1 cellular context compared by ENCODE assay signal in the genomic region with DNA sequence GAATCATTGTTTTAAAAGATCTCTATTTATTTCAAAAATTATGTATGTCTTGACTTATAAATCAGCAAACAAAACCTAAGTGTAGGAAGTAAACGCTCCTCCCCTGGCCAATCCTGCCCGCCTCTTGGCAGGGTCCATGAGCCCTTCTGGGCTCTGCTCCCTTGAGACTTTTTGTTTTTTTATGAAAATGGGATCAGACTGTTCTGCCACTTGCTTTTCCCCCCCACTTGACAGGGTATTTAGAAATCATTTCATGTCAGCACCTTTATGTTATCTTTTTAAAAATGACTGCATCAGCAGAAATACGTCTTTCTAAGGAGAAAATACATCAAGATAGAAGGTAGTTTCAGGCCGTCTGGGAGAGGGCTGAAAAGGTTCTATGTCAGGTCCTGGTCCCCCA.
TF ChIP-seq lines count a peak whose summit lies in the region.

No MANE protein-coding gene starts in this region.

TF ChIP-seq in SK-N-SH treated with all-trans-retinoic acid at 6 μM for 48 hours, 23 proteins besides CTCF, POLR2A, EP300 and RAD21 (continued from another document):
- TF ChIP-seq SNAI2 (CRISPR knock-in tag; IDR thresholded peaks at IDR 0.05): no peak
- no peak for TF ChIP-seq ZC3H10 (CRISPR knock-in tag; IDR thresholded peaks at IDR 0.05)
- TF ChIP-seq, protein P1, sequence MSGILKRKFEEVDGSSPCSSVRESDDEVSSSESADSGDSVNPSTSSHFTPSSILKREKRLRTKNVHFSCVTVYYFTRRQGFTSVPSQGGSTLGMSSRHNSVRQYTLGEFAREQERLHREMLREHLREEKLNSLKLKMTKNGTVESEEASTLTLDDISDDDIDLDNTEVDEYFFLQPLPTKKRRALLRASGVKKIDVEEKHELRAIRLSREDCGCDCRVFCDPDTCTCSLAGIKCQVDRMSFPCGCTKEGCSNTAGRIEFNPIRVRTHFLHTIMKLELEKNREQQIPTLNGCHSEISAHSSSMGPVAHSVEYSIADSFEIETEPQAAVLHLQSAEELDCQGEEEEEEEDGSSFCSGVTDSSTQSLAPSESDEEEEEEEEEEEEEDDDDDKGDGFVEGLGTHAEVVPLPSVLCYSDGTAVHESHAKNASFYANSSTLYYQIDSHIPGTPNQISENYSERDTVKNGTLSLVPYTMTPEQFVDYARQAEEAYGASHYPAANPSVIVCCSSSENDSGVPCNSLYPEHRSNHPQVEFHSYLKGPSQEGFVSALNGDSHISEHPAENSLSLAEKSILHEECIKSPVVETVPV (CRISPR knock-in tag; IDR thresholded peaks at IDR 0.05): no peak
- TF ChIP-seq, protein P2, sequence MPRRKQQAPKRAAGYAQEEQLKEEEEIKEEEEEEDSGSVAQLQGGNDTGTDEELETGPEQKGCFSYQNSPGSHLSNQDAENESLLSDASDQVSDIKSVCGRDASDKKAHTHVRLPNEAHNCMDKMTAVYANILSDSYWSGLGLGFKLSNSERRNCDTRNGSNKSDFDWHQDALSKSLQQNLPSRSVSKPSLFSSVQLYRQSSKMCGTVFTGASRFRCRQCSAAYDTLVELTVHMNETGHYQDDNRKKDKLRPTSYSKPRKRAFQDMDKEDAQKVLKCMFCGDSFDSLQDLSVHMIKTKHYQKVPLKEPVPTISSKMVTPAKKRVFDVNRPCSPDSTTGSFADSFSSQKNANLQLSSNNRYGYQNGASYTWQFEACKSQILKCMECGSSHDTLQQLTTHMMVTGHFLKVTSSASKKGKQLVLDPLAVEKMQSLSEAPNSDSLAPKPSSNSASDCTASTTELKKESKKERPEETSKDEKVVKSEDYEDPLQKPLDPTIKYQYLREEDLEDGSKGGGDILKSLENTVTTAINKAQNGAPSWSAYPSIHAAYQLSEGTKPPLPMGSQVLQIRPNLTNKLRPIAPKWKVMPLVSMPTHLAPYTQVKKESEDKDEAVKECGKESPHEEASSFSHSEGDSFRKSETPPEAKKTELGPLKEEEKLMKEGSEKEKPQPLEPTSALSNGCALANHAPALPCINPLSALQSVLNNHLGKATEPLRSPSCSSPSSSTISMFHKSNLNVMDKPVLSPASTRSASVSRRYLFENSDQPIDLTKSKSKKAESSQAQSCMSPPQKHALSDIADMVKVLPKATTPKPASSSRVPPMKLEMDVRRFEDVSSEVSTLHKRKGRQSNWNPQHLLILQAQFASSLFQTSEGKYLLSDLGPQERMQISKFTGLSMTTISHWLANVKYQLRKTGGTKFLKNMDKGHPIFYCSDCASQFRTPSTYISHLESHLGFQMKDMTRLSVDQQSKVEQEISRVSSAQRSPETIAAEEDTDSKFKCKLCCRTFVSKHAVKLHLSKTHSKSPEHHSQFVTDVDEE (CRISPR knock-in tag; IDR thresholded peaks at IDR 0.05): no peak
- TF ChIP-seq PPARA (CRISPR knock-in tag; IDR thresholded peaks at IDR 0.05; ENCODE audit: borderline replicate concordance): no peak
- no peak for TF ChIP-seq ISL1 (CRISPR knock-in tag; IDR thresholded peaks at IDR 0.05)
- no peak for TF ChIP-seq TCF4 (CRISPR knock-in tag; IDR thresholded peaks at IDR 0.05; ENCODE audit: borderline replicate concordance)
- TF ChIP-seq, protein P3, sequence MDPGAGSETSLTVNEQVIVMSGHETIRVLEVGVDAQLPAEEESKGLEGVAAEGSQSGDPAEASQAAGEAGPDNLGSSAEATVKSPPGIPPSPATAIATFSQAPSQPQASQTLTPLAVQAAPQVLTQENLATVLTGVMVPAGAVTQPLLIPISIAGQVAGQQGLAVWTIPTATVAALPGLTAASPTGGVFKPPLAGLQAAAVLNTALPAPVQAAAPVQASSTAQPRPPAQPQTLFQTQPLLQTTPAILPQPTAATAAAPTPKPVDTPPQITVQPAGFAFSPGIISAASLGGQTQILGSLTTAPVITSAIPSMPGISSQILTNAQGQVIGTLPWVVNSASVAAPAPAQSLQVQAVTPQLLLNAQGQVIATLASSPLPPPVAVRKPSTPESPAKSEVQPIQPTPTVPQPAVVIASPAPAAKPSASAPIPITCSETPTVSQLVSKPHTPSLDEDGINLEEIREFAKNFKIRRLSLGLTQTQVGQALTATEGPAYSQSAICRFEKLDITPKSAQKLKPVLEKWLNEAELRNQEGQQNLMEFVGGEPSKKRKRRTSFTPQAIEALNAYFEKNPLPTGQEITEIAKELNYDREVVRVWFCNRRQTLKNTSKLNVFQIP (CRISPR knock-in tag; IDR thresholded peaks at IDR 0.05; ENCODE audit: borderline replicate concordance, low read depth): no peak
